Comparison of ENCODE assay signal across 30 cellular contexts in the genomic region with DNA sequence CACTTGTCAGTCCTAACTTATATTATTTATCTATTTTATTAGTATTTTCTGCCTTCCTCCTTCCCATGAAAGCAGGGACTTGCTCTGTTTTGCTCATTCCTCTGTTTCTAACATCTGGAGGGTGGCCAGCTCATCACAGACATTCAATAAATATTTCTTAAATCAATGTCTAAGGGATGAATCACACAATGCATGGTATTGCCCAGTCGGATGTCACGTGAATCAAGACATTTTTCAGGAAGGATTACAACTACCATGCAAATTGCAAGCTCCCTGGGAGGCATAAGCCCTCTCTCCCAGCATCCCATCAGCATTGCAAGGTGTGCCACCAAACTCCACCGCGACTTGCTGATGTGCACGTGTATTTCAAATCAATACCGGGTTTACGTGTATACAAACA.
DNase-seq lines count a peak whose midpoint lies in the region; TF ChIP-seq lines count a peak whose summit lies in the region.
"Had no signal": no experiment of that assay in that cellular context is flagged by ENCODE, and none has a peak within 500 bp of the region (broad histone marks: within the 10 kb centered on the region; RNA-seq: fewer than 3 reads in every experiment).

No MANE protein-coding gene starts in this region.

- no peaks in the 10 kb centered on the region for H3K79me1 ChIP-seq in mesendoderm (ENCODE audit: low read length)

- in situ Hi-C loops in ACHN (cut with HindIII; ENCODE audit: low pct_ligation_motif_present, low pct_unique_long_range_greater_than_20kb, low sequenced_read_pairs), result no loop called here

- H3K4ac ChIP-seq in mesendoderm (ENCODE audit: low read depth, low read length), result no peak overlapping the region

- H3K9ac ChIP-seq in mesendoderm (ENCODE audit: low read length) (no peak overlapping the region), neural progenitor cell (no peak overlapping the region)
- H3K9ac ChIP-seq: parathyroid adenoma had no signal

- no peak overlapping the region for H2BK120ac ChIP-seq in mesendoderm (ENCODE audit: low read depth, low read length)

- no CpG with 5 or more reads among the region's 7 CpGs for WGBS in mesendoderm (ENCODE audit: extremely low coverage, insufficient coverage, low lambda C conversion rate)

- no peak overlapping the region for H2BK15ac ChIP-seq in mesendoderm (replicated peaks; ENCODE audit: low read depth)

- no peaks in the 10 kb centered on the region for H3K4me1 ChIP-seq in mesendoderm (ENCODE audit: control insufficient read depth, low read depth, low read length)
- no peaks in the 10 kb centered on the region for H3K4me1 ChIP-seq in neural progenitor cell
- H3K4me1 ChIP-seq: gastroesophageal sphincter, parathyroid adenoma, stomach had no signal

- H3K4me1 Mint-ChIP-seq in neural progenitor cell, result no peaks in the 10 kb centered on the region
- H3K4me1 Mint-ChIP-seq: H9, neural crest cell had no signal

- H3K36me3 ChIP-seq in mesendoderm (ENCODE audit: control insufficient read depth, insufficient read depth, low read length) (no peaks in the 10 kb centered on the region), neural progenitor cell (no peaks in the 10 kb centered on the region)
- H3K36me3 ChIP-seq: esophagus squamous epithelium, gastroesophageal sphincter, stomach, WERI-Rb-1 had no signal

- no peak overlapping the region for H3K56ac ChIP-seq in mesendoderm (ENCODE audit: low read length)

- no peak overlapping the region for H3K4me2 ChIP-seq in mesendoderm (ENCODE audit: low read length)
- no peak overlapping the region for H3K4me2 ChIP-seq in neural progenitor cell
- H3K4me2 ChIP-seq: hepatocyte had no signal

- no peak overlapping the region for H2AFZ ChIP-seq in neural progenitor cell (replicated peaks)
- H2AFZ ChIP-seq: hepatocyte, parathyroid adenoma had no signal

- H3K27ac ChIP-seq in mesendoderm (ENCODE audit: low read depth, low read length) (no peak overlapping the region), neural progenitor cell (no peak overlapping the region)
- H3K27ac ChIP-seq: C4-2B, esophagus squamous epithelium, gastroesophageal sphincter, hepatocyte, parathyroid adenoma, stomach, WERI-Rb-1 had no signal

- DNase-seq in M059J (ENCODE audit: low read depth), result peak; percentile 9
- DNase-seq in astrocyte of the hippocampus (ENCODE audit: low read depth, low spot score), result peak; percentile 11
- peak; percentile 22 for DNase-seq in fibroblast of gingiva (ENCODE audit: low read depth)
- DNase-seq in renal cortical epithelial cell (ENCODE audit: low read depth), result peak; percentile 41
- no peak for DNase-seq in mesendoderm
- DNase-seq in neural progenitor cell (ENCODE audit: low spot score), result no peak
- DNase-seq in ACHN, result no peak
- DNase-seq: activated CD4-positive, alpha-beta T cell treated with anti-CD3 and anti-CD28 coated beads for 48 hours; activated naive CD4-positive, alpha-beta T cell treated with anti-CD3 and anti-CD28 coated beads, Interleukin-2, amount 50 U/mL, for 16 hours; amniotic stem cell; COR-L47; esophagus squamous epithelium; H9; left colon; mammary epithelial cell; NCI-H146; NCI-H2107; NCI-H748 treated with DMSO at 0.1 percent for 48 hours; right cardiac atrium; stimulated activated CD4-positive, alpha-beta T cell treated with anti-CD3 and anti-CD28 coated beads, Interleukin-12 subunit alpha, Interleukin-12 subunit beta, amount 100 ng/mL, for 4 hours; stimulated activated CD4-positive, alpha-beta T cell treated with anti-CD3 and anti-CD28 coated beads, Interleukin-2, amount 100 ng/mL, for 48 hours; stomach; WERI-Rb-1 had no signal

- H3F3A ChIP-seq in neural progenitor cell (ENCODE audit: low read depth), result no peaks in the 10 kb centered on the region

- H2BK5ac ChIP-seq in mesendoderm (ENCODE audit: low read length), result no peak overlapping the region

- no peak for TF ChIP-seq CTCF in neural progenitor cell (IDR thresholded peaks at IDR 0.05)

- no peak overlapping the region for H3K27ac Mint-ChIP-seq in neural progenitor cell
- H3K27ac Mint-ChIP-seq: activated T-helper 2 cell treated with anti-CD3 and anti-CD28 coated beads, Interferon-gamma antibody, Interleukin-2, Interleukin-4, amounts not matched to agents 10 μg/mL and 5 μg/mL and 100 μg/mL, durations not matched to agents 14 hours and 24 hours and 36 hours; dendritic cell treated with granulocyte-macrophage colony-stimulating factor and Interleukin-4, amounts not matched to agents 40 ng/mL and 50 ng/mL, for 4 days; H9 had no signal

- no peaks in the 10 kb centered on the region for H3K9me3 ChIP-seq in neural progenitor cell (ENCODE audit: low read depth)
- H3K9me3 ChIP-seq: esophagus squamous epithelium, gastroesophageal sphincter, stomach had no signal

- H3K36me3 Mint-ChIP-seq in neural progenitor cell, result no peaks in the 10 kb centered on the region

- H4K5ac ChIP-seq in mesendoderm (ENCODE audit: low read length), result no peak overlapping the region

- H3K4me3 ChIP-seq in mesendoderm (ENCODE audit: low read length), result no peak overlapping the region
- H3K4me3 ChIP-seq in neural progenitor cell, result no peak overlapping the region
- H3K4me3 ChIP-seq: esophagus squamous epithelium, gastroesophageal sphincter, hepatocyte, stomach had no signal

- H3K9me3 Mint-ChIP-seq in neural progenitor cell, result no peaks in the 10 kb centered on the region
- H3K9me3 Mint-ChIP-seq: activated T-helper 2 cell treated with anti-CD3 and anti-CD28 coated beads, Interferon-gamma antibody, Interleukin-2, Interleukin-4, amounts not matched to agents 10 μg/mL and 5 μg/mL and 100 μg/mL, durations not matched to agents 14 hours and 24 hours and 36 hours; dendritic cell treated with granulocyte-macrophage colony-stimulating factor and Interleukin-4, amounts not matched to agents 40 ng/mL and 50 ng/mL, for 4 days; H9; neural crest cell had no signal

- H3K27me3 ChIP-seq in mesendoderm (ENCODE audit: insufficient read depth, low read length, poor library complexity) (no peaks in the 10 kb centered on the region), neural progenitor cell (no peaks in the 10 kb centered on the region)
- H3K27me3 ChIP-seq: esophagus squamous epithelium, hepatocyte, stomach had no signal

- H2AK5ac ChIP-seq in mesendoderm (ENCODE audit: low read length), result no peak overlapping the region

- peaks cover 2% of the 10 kb centered on the region for H3K27me3 Mint-ChIP-seq in neural progenitor cell (ENCODE audit: insufficient read depth, low read depth)

- no peak overlapping the region for H3K4me3 Mint-ChIP-seq in neural progenitor cell
- H3K4me3 Mint-ChIP-seq: dendritic cell treated with granulocyte-macrophage colony-stimulating factor and Interleukin-4, amounts not matched to agents 40 ng/mL and 50 ng/mL, for 4 days; H9; neural crest cell had no signal

- no peak overlapping the region for H3K18ac ChIP-seq in mesendoderm (ENCODE audit: low read length)

- H3K23ac ChIP-seq in mesendoderm (ENCODE audit: low read length), result no peak overlapping the region

- H3K79me2 ChIP-seq in mesendoderm (ENCODE audit: control insufficient read depth, insufficient read depth, low read length), result no peaks in the 10 kb centered on the region
- no peaks in the 10 kb centered on the region for H3K79me2 ChIP-seq in neural progenitor cell (ENCODE audit: low read depth)
- H3K79me2 ChIP-seq: hepatocyte, parathyroid adenoma had no signal

- no peaks in the 10 kb centered on the region for H4K20me1 ChIP-seq in neural progenitor cell (ENCODE audit: low read depth)

- no peak overlapping the region for H4K8ac ChIP-seq in mesendoderm (ENCODE audit: low read depth, low read length)

Comparison
In these comparisons a context has a peak if more than half of its experiments do, and no peak if none do; other contexts are left out.
1. DNase-seq: peak in M059J (single experiment), astrocyte of the hippocampus (single experiment), fibroblast of gingiva (single experiment) and renal cortical epithelial cell (single experiment); none in mesendoderm (single experiment), neural progenitor cell (single experiment) and ACHN (single experiment).